In the genomic region with DNA sequence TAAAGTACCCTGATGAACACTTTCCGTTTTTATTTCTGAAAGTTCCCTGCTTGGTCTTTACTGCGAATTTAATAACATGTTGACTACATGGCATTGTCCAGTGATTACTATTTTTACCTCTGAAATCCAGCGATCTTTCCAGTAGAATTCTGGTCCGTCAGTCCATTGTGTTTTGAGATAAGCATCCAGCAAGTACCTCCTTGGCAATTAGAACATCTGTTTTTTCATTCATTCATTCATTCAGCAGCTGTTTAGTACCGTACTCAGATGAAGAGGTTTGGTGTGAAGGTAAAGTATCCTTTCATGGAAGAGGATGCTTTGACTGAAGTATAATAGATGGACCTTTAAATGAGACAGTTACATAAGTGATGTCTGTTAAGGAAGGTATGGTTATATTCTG, we compare ENCODE assay signal across 8 cellular contexts. TPM values are rescaled to one million over a fixed set of nuclear protein-coding genes. Genes with fewer than 3 reads are reported as not detected.
A peak's percentile ranks its signal among the peaks of the same experiment; 100 is the strongest.
DNase-seq lines count a peak whose midpoint lies in the region; ATAC-seq, FAIRE-seq and TF ChIP-seq lines count a peak whose summit lies in the region.

No MANE protein-coding gene starts in this region.

- CTCF ChIA-PET in AG04449 (lab: Yijun Ruan, JAX): interaction anchor here (1.6 kb wide), 1 partner anchor 351 kb away, joined by 3 read pairs; no protein-coding TSS in a partner anchor

- no peaks in the 10 kb centered on the region for H3K36me3 Mint-ChIP-seq in IgD-negative memory B cell

- DNase-seq in AG04449 (ENCODE audit: low read depth, low spot score) (no peak), bronchial epithelial cell (ENCODE audit: low read depth) (no peak), NOMO-1 treated with DMSO at 0.1 percent for 48 hours (lab: John Stamatoyannopoulos, UW; ENCODE audit: unreplicated experiment) (no peak)

- no peaks in the 10 kb centered on the region for H3K9me3 ChIP-seq in muscle layer of colon (ENCODE audit: low read length)

- peak overlapping the region; percentile 88 for H3K4me3 ChIP-seq in AG04449 (ENCODE audit: low read depth, low read length)
- H3K4me3 ChIP-seq in bronchial epithelial cell (ENCODE audit: low read depth, low read length): peak overlapping the region; percentile 70
- peak overlapping the region; percentile 75 to 87 for H3K4me3 ChIP-seq in muscle layer of colon (ENCODE audit: low read depth in 1 of 2, low read length in 2 of 2)

- peaks cover 28% of the 10 kb centered on the region for H3K4me1 ChIP-seq in muscle layer of colon (ENCODE audit: insufficient read depth, low read length)

- no peak for FAIRE-seq in bronchial epithelial cell (lab: Jason Lieb, UNC)

- H3K36me3 ChIP-seq in bronchial epithelial cell (ENCODE audit: control insufficient read depth, insufficient read depth, low read length) (no peaks in the 10 kb centered on the region), muscle layer of colon (ENCODE audit: insufficient read depth, low read length) (no peaks in the 10 kb centered on the region)

- no peaks in the 10 kb centered on the region for H3K27me3 Mint-ChIP-seq in IgD-negative memory B cell

- H3K27ac Mint-ChIP-seq in IgD-negative memory B cell: peak overlapping the region; percentile 71 to 92 (median 72)

- ATAC-seq in GM21723 (IDR thresholded peaks at IDR 0.05; ENCODE audit: unreplicated experiment): no peak
- ATAC-seq in HG03521 (IDR thresholded peaks at IDR 0.05; ENCODE audit: unreplicated experiment): no peak
- ATAC-seq in GM21360 (IDR thresholded peaks at IDR 0.05; ENCODE audit: unreplicated experiment): no peak

- H3K4me1 Mint-ChIP-seq in IgD-negative memory B cell: peaks cover 4 to 23% (median 15%) of the 10 kb centered on the region in 3 donors

- H3K4me3 Mint-ChIP-seq in IgD-negative memory B cell: peak overlapping the region; percentile 64 to 95 (median 85)

- no peaks in the 10 kb centered on the region for H3K27me3 ChIP-seq in bronchial epithelial cell (ENCODE audit: control insufficient read depth, insufficient read depth, low read length)
- no peaks in the 10 kb centered on the region for H3K27me3 ChIP-seq in muscle layer of colon (ENCODE audit: control insufficient read depth in 1 of 2, insufficient read depth in 2 of 2, low read length in 2 of 2)

- POLR2A ChIA-PET in AG04449 (lab: Yijun Ruan, JAX): no interaction called here

- TF ChIP-seq CTCF in AG04449 (IDR thresholded peaks at IDR 0.05; ENCODE audit: insufficient read depth, low read length, missing control alignments): no peak
- TF ChIP-seq CTCF in bronchial epithelial cell (IDR thresholded peaks at IDR 0.05; ENCODE audit: insufficient read depth, low read length, severe bottlenecking): no peak

- H3K27ac ChIP-seq in muscle layer of colon (ENCODE audit: low read depth, low read length): peak overlapping the region; percentile 76

- no peaks in the 10 kb centered on the region for H3K9me3 Mint-ChIP-seq in IgD-negative memory B cell

- H3K9ac ChIP-seq in muscle layer of colon (ENCODE audit: low read length): peak overlapping the region; percentile 78

RNA-seq across cellular contexts. Expression of gene MAPK8, which starts 1.1 kb away (rescaled TPM):
- 9.3 TPM for polyA plus RNA-seq in IgD-negative memory B cell
- total RNA-seq in bronchial epithelial cell: 30.6 and 43.2 TPM in 2 replicates

RNA-seq across cellular contexts. Expression of gene FRMPD2, which starts 33.1 kb away (rescaled TPM):
- polyA plus RNA-seq in IgD-negative memory B cell: not detected
- total RNA-seq in bronchial epithelial cell: under 0.01 and 0.13 TPM in 2 replicates
